ENCODE assay signal across 4 cellular contexts in the genomic region with DNA sequence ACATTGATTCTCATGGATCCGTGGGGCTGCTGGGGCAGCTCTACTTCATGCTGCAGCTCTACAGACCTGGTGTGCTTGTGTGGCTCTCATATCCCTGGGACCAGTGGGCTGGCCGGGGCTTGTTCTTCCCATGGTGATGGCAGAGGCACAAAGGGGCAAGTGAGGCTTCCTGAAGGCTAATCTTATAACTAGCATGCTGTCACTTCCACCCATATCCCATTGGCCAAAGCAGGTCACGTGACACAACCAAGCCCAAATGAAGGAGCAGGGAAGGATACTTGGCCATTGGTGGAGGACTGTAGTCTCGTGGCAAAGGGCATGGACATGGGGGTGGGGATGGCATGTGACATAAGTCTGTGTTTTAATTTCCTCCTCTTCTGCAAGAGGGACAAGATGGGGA.
TF ChIP-seq lines count a peak whose summit lies in the region.

No MANE protein-coding gene starts in this region.

TF ChIP-seq in SK-N-SH, 30 proteins besides CTCF, POLR2A, EP300 and RAD21:
- TF ChIP-seq, protein P1, sequence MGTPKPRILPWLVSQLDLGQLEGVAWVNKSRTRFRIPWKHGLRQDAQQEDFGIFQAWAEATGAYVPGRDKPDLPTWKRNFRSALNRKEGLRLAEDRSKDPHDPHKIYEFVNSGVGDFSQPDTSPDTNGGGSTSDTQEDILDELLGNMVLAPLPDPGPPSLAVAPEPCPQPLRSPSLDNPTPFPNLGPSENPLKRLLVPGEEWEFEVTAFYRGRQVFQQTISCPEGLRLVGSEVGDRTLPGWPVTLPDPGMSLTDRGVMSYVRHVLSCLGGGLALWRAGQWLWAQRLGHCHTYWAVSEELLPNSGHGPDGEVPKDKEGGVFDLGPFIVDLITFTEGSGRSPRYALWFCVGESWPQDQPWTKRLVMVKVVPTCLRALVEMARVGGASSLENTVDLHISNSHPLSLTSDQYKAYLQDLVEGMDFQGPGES (IDR thresholded peaks at IDR 0.05; ENCODE audit: low read depth, low read length): no peak
- no peak for TF ChIP-seq GABPA (IDR thresholded peaks at IDR 0.05; ENCODE audit: low read depth)
- TF ChIP-seq, protein P2, sequence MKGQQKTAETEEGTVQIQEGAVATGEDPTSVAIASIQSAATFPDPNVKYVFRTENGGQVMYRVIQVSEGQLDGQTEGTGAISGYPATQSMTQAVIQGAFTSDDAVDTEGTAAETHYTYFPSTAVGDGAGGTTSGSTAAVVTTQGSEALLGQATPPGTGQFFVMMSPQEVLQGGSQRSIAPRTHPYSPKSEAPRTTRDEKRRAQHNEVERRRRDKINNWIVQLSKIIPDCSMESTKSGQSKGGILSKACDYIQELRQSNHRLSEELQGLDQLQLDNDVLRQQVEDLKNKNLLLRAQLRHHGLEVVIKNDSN (IDR thresholded peaks at IDR 0.05; ENCODE audit: borderline replicate concordance, low read depth): peak; percentile 53; the same call in 1 of the 2 replicates
- TF ChIP-seq RXRA (IDR thresholded peaks at IDR 0.05; ENCODE audit: borderline replicate concordance, low read depth): no peak
- TF ChIP-seq MEF2A (IDR thresholded peaks at IDR 0.05; ENCODE audit: borderline replicate concordance, low read depth): no peak
- no peak for TF ChIP-seq FOXJ3 (CRISPR knock-in tag; IDR thresholded peaks at IDR 0.05)
- TF ChIP-seq JUND (IDR thresholded peaks at IDR 0.05): no peak
- no peak for TF ChIP-seq RFX5 (IDR thresholded peaks at IDR 0.05; ENCODE audit: low read length)

TF ChIP-seq in SK-N-SH treated with all-trans-retinoic acid at 6 μM for 48 hours, 23 proteins besides CTCF, POLR2A, EP300 and RAD21 (continues in another document):
- TF ChIP-seq ZNF70 (CRISPR knock-in tag; IDR thresholded peaks at IDR 0.05) (no peak), GLIS3 (CRISPR knock-in tag; IDR thresholded peaks at IDR 0.05) (no peak), ESRRG (CRISPR knock-in tag; IDR thresholded peaks at IDR 0.05) (no peak), ARNTL (CRISPR knock-in tag; IDR thresholded peaks at IDR 0.05; ENCODE audit: borderline replicate concordance, low read depth) (no peak), PPARA (CRISPR knock-in tag; IDR thresholded peaks at IDR 0.05; ENCODE audit: borderline replicate concordance) (no peak)
- TF ChIP-seq, protein P3, sequence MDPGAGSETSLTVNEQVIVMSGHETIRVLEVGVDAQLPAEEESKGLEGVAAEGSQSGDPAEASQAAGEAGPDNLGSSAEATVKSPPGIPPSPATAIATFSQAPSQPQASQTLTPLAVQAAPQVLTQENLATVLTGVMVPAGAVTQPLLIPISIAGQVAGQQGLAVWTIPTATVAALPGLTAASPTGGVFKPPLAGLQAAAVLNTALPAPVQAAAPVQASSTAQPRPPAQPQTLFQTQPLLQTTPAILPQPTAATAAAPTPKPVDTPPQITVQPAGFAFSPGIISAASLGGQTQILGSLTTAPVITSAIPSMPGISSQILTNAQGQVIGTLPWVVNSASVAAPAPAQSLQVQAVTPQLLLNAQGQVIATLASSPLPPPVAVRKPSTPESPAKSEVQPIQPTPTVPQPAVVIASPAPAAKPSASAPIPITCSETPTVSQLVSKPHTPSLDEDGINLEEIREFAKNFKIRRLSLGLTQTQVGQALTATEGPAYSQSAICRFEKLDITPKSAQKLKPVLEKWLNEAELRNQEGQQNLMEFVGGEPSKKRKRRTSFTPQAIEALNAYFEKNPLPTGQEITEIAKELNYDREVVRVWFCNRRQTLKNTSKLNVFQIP (CRISPR knock-in tag; IDR thresholded peaks at IDR 0.05; ENCODE audit: borderline replicate concordance, low read depth): no peak
- TF ChIP-seq, protein P4, sequence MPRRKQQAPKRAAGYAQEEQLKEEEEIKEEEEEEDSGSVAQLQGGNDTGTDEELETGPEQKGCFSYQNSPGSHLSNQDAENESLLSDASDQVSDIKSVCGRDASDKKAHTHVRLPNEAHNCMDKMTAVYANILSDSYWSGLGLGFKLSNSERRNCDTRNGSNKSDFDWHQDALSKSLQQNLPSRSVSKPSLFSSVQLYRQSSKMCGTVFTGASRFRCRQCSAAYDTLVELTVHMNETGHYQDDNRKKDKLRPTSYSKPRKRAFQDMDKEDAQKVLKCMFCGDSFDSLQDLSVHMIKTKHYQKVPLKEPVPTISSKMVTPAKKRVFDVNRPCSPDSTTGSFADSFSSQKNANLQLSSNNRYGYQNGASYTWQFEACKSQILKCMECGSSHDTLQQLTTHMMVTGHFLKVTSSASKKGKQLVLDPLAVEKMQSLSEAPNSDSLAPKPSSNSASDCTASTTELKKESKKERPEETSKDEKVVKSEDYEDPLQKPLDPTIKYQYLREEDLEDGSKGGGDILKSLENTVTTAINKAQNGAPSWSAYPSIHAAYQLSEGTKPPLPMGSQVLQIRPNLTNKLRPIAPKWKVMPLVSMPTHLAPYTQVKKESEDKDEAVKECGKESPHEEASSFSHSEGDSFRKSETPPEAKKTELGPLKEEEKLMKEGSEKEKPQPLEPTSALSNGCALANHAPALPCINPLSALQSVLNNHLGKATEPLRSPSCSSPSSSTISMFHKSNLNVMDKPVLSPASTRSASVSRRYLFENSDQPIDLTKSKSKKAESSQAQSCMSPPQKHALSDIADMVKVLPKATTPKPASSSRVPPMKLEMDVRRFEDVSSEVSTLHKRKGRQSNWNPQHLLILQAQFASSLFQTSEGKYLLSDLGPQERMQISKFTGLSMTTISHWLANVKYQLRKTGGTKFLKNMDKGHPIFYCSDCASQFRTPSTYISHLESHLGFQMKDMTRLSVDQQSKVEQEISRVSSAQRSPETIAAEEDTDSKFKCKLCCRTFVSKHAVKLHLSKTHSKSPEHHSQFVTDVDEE (CRISPR knock-in tag; IDR thresholded peaks at IDR 0.05): no peak
- TF ChIP-seq, protein P5, sequence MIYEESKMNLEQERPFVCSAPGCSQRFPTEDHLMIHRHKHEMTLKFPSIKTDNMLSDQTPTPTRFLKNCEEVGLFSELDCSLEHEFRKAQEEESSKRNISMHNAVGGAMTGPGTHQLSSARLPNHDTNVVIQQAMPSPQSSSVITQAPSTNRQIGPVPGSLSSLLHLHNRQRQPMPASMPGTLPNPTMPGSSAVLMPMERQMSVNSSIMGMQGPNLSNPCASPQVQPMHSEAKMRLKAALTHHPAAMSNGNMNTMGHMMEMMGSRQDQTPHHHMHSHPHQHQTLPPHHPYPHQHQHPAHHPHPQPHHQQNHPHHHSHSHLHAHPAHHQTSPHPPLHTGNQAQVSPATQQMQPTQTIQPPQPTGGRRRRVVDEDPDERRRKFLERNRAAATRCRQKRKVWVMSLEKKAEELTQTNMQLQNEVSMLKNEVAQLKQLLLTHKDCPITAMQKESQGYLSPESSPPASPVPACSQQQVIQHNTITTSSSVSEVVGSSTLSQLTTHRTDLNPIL (CRISPR knock-in tag; IDR thresholded peaks at IDR 0.05; ENCODE audit: low read depth): no peak

TF ChIP-seq in WTC11, 78 proteins besides CTCF, POLR2A, EP300 and RAD21 (continues in another document):
- TF ChIP-seq, protein P6, sequence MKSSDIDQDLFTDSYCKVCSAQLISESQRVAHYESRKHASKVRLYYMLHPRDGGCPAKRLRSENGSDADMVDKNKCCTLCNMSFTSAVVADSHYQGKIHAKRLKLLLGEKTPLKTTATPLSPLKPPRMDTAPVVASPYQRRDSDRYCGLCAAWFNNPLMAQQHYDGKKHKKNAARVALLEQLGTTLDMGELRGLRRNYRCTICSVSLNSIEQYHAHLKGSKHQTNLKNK (CRISPR knock-in tag; IDR thresholded peaks at IDR 0.05): no peak
- TF ChIP-seq RORB (CRISPR knock-in tag; IDR thresholded peaks at IDR 0.05): no peak
- TF ChIP-seq KAT7 (CRISPR knock-in tag; IDR thresholded peaks at IDR 0.05; ENCODE audit: borderline replicate concordance): no peak
- TF ChIP-seq NFYB (CRISPR knock-in tag; conservative IDR thresholded peaks at IDR 0.05; ENCODE audit: low read depth): peak; percentile 81
- TF ChIP-seq, protein P2 (CRISPR knock-in tag; IDR thresholded peaks at IDR 0.05): peak; percentile 74; the same call in 1 of the 2 replicates
- no peak for TF ChIP-seq JUN (CRISPR knock-in tag; IDR thresholded peaks at IDR 0.05)
- TF ChIP-seq ZNF121 (CRISPR knock-in tag; IDR thresholded peaks at IDR 0.05): no peak
- TF ChIP-seq, protein P7, sequence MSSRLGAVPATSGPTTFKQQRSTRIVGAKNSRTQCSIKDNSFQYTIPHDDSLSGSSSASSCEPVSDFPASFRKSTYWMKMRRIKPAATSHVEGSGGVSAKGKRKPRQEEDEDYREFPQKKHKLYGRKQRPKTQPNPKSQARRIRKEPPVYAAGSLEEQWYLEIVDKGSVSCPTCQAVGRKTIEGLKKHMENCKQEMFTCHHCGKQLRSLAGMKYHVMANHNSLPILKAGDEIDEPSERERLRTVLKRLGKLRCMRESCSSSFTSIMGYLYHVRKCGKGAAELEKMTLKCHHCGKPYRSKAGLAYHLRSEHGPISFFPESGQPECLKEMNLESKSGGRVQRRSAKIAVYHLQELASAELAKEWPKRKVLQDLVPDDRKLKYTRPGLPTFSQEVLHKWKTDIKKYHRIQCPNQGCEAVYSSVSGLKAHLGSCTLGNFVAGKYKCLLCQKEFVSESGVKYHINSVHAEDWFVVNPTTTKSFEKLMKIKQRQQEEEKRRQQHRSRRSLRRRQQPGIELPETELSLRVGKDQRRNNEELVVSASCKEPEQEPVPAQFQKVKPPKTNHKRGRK (CRISPR knock-in tag; IDR thresholded peaks at IDR 0.05; ENCODE audit: borderline replicate concordance): no peak
- no peak for TF ChIP-seq ZNF317 (CRISPR knock-in tag; IDR thresholded peaks at IDR 0.05; ENCODE audit: borderline replicate concordance, low read depth)
- no peak for TF ChIP-seq ZNF671 (CRISPR knock-in tag; IDR thresholded peaks at IDR 0.05)
- TF ChIP-seq, protein P8, sequence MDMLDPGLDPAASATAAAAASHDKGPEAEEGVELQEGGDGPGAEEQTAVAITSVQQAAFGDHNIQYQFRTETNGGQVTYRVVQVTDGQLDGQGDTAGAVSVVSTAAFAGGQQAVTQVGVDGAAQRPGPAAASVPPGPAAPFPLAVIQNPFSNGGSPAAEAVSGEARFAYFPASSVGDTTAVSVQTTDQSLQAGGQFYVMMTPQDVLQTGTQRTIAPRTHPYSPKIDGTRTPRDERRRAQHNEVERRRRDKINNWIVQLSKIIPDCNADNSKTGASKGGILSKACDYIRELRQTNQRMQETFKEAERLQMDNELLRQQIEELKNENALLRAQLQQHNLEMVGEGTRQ (CRISPR knock-in tag; IDR thresholded peaks at IDR 0.05): peak; percentile 84

TF ChIP-seq in H1, 55 proteins besides CTCF, POLR2A, EP300 and RAD21:
- TF ChIP-seq, protein P8 (IDR thresholded peaks at IDR 0.05; ENCODE audit: low read length): peak; percentile 67
- no peak for TF ChIP-seq GABPA (IDR thresholded peaks at IDR 0.05; ENCODE audit: borderline replicate concordance, insufficient read depth, low read length)
- TF ChIP-seq SRF (IDR thresholded peaks at IDR 0.05; ENCODE audit: low read depth, low read length): no peak
- TF ChIP-seq JUND (IDR thresholded peaks at IDR 0.05; ENCODE audit: low read length): no peak
- no peak for TF ChIP-seq EGR1 (IDR thresholded peaks at IDR 0.05; ENCODE audit: borderline replicate concordance, low read depth, low read length)
- TF ChIP-seq NRF1 (IDR thresholded peaks at IDR 0.05; ENCODE audit: low read depth, low read length): no peak
TF ChIP-seq in H1: peak in this region for 1.
